Comparison of ENCODE assay signal across 15 cellular contexts in genomic region chr1:230205719-230206198, GRCh38.
DNase-seq lines count a peak whose midpoint lies in the region; ATAC-seq and TF ChIP-seq lines count a peak whose summit lies in the region.
"Had no signal": no experiment of that assay in that cellular context is flagged by ENCODE, and none has a peak within 500 bp of the region (broad histone marks: within the 10 kb centered on the region; RNA-seq: fewer than 3 reads in every experiment).

No MANE protein-coding gene starts in this region.

- TF ChIP-seq CTCF in fibroblast of the aortic adventitia (IDR thresholded peaks at IDR 0.05; ENCODE audit: insufficient read depth, low read length) (no peak), progenitor cell of endocrine pancreas (IDR thresholded peaks at IDR 0.05; ENCODE audit: unreplicated experiment) (no peak)

- H3K9me3 Mint-ChIP-seq in activated T-helper 2 cell treated with anti-CD3 and anti-CD28 coated beads, Interferon-gamma antibody, Interleukin-2, Interleukin-4, amounts not matched to agents 10 μg/mL and 5 μg/mL and 100 μg/mL, durations not matched to agents 14 hours and 24 hours and 36 hours = no peaks in the 10 kb centered on the region
- H3K9me3 Mint-ChIP-seq in progenitor cell of endocrine pancreas (ENCODE audit: low read depth) = no peaks in the 10 kb centered on the region
- H3K9me3 Mint-ChIP-seq: activated CD4-positive, alpha-beta T cell treated with anti-CD3 and anti-CD28 coated beads, Interleukin-2, amount 10 ng/mL, durations not matched to agents 7 days and 5 days; activated T-helper 1 cell treated with anti-CD3 and anti-CD28 coated beads, Interleukin-12 subunit alpha, Interleukin-12 subunit beta, Interleukin-2, Interleukin-4 antibody, amounts not matched to agents 30 ng/mL and 10 ng/mL and 1 ng/mL, durations not matched to agents 14 hours and 24 hours and 36 hours; IgD-negative memory B cell had no signal

- peak overlapping the region; percentile 26 for H3K27ac Mint-ChIP-seq in activated T-helper 2 cell treated with anti-CD3 and anti-CD28 coated beads, Interferon-gamma antibody, Interleukin-2, Interleukin-4, amounts not matched to agents 10 μg/mL and 5 μg/mL and 100 μg/mL, durations not matched to agents 14 hours and 24 hours and 36 hours
- peak overlapping the region; percentile 85 for H3K27ac Mint-ChIP-seq in progenitor cell of endocrine pancreas
- H3K27ac Mint-ChIP-seq: activated CD4-positive, alpha-beta T cell treated with anti-CD3 and anti-CD28 coated beads, Interleukin-2, amount 10 ng/mL, durations not matched to agents 7 days and 5 days; activated T-helper 1 cell treated with anti-CD3 and anti-CD28 coated beads, Interleukin-12 subunit alpha, Interleukin-12 subunit beta, Interleukin-2, Interleukin-4 antibody, amounts not matched to agents 30 ng/mL and 10 ng/mL and 1 ng/mL, durations not matched to agents 14 hours and 24 hours and 36 hours had no signal

- H3K27me3 Mint-ChIP-seq in activated T-helper 2 cell treated with anti-CD3 and anti-CD28 coated beads, Interferon-gamma antibody, Interleukin-2, Interleukin-4, amounts not matched to agents 10 μg/mL and 5 μg/mL and 100 μg/mL, durations not matched to agents 14 hours and 24 hours and 36 hours (ENCODE audit: low read depth) = no peaks in the 10 kb centered on the region
- no peaks in the 10 kb centered on the region for H3K27me3 Mint-ChIP-seq in progenitor cell of endocrine pancreas
- H3K27me3 Mint-ChIP-seq: activated CD4-positive, alpha-beta T cell treated with anti-CD3 and anti-CD28 coated beads, Interleukin-2, amount 10 ng/mL, durations not matched to agents 7 days and 5 days; IgD-negative memory B cell had no signal

- H3K4me1 Mint-ChIP-seq in activated T-helper 2 cell treated with anti-CD3 and anti-CD28 coated beads, Interferon-gamma antibody, Interleukin-2, Interleukin-4, amounts not matched to agents 10 μg/mL and 5 μg/mL and 100 μg/mL, durations not matched to agents 14 hours and 24 hours and 36 hours (ENCODE audit: low read depth) = peaks cover 50% of the 10 kb centered on the region
- peaks cover 46% of the 10 kb centered on the region for H3K4me1 Mint-ChIP-seq in progenitor cell of endocrine pancreas (ENCODE audit: low read depth)

- DNase-seq in CMK (ENCODE audit: low read depth) (peak; percentile 65), fibroblast of the aortic adventitia (ENCODE audit: low read depth) (peak; percentile 83), progenitor cell of endocrine pancreas (ENCODE audit: low spot score, unreplicated experiment) (no peak), NCI-H1436 (lab: John Stamatoyannopoulos, UW) (no peak), activated T-cell treated with anti-CD3 and anti-CD28 coated beads for 4 hours (no peak), NCI-H1105 (lab: John Stamatoyannopoulos, UW) (no peak)
- no peak for DNase-seq in activated T-helper 2 cell treated with anti-CD3 and anti-CD28 coated beads, Interferon-gamma antibody, Interleukin-2, Interleukin-4, amounts not matched to agents 10 μg/mL and 5 μg/mL and 100 μg/mL, durations not matched to agents 14 hours and 24 hours and 36 hours (ENCODE audit: low spot score)
- DNase-seq: activated CD4-positive, alpha-beta T cell treated with anti-CD3 and anti-CD28 coated beads, Interleukin-2, amount 10 ng/mL, durations not matched to agents 7 days and 5 days; esophagus squamous epithelium; midbrain; NCI-H1105 treated with DMSO at 0.1 percent for 48 hours had no signal

- no peak overlapping the region for H3K4me3 Mint-ChIP-seq in activated T-helper 2 cell treated with anti-CD3 and anti-CD28 coated beads, Interferon-gamma antibody, Interleukin-2, Interleukin-4, amounts not matched to agents 10 μg/mL and 5 μg/mL and 100 μg/mL, durations not matched to agents 14 hours and 24 hours and 36 hours (ENCODE audit: low read depth)
- H3K4me3 Mint-ChIP-seq in progenitor cell of endocrine pancreas (ENCODE audit: low read depth) = no peak overlapping the region
- H3K4me3 Mint-ChIP-seq: activated CD4-positive, alpha-beta T cell treated with anti-CD3 and anti-CD28 coated beads, Interleukin-2, amount 10 ng/mL, durations not matched to agents 7 days and 5 days; activated T-helper 1 cell treated with anti-CD3 and anti-CD28 coated beads, Interleukin-12 subunit alpha, Interleukin-12 subunit beta, Interleukin-2, Interleukin-4 antibody, amounts not matched to agents 30 ng/mL and 10 ng/mL and 1 ng/mL, durations not matched to agents 14 hours and 24 hours and 36 hours; IgD-negative memory B cell had no signal

- no peak overlapping the region for H3K4me3 ChIP-seq in fibroblast of the aortic adventitia (ENCODE audit: low read depth, low read length)
- H3K4me3 ChIP-seq: esophagus squamous epithelium, prostate gland had no signal

- intact Hi-C loops in activated T-helper 2 cell treated with anti-CD3 and anti-CD28 coated beads, Interferon-gamma antibody, Interleukin-2, Interleukin-4, amounts not matched to agents 10 μg/mL and 5 μg/mL and 100 μg/mL, durations not matched to agents 14 hours and 24 hours and 36 hours (cut with micrococcal nuclease) = loop anchor here (5.0 kb wide), 1 partner anchor 543 kb away; no protein-coding TSS in a partner anchor

- peaks cover 32% of the 10 kb centered on the region for H3K36me3 Mint-ChIP-seq in activated T-helper 2 cell treated with anti-CD3 and anti-CD28 coated beads, Interferon-gamma antibody, Interleukin-2, Interleukin-4, amounts not matched to agents 10 μg/mL and 5 μg/mL and 100 μg/mL, durations not matched to agents 14 hours and 24 hours and 36 hours (ENCODE audit: low read depth)
- peaks cover 13% of the 10 kb centered on the region for H3K36me3 Mint-ChIP-seq in progenitor cell of endocrine pancreas (ENCODE audit: insufficient read depth)

- ATAC-seq in GM18873 (IDR thresholded peaks at IDR 0.05; ENCODE audit: low FRiP score, unreplicated experiment) = no peak

Comparison
In these comparisons a context has a peak if more than half of its experiments do, and no peak if none do; other contexts are left out.
1. DNase-seq: peak in CMK (single experiment) and fibroblast of the aortic adventitia (single experiment); none in activated T-helper 2 cell treated with anti-CD3 and anti-CD28 coated beads, Interferon-gamma antibody, Interleukin-2, Interleukin-4, amounts not matched to agents 10 μg/mL and 5 μg/mL and 100 μg/mL, durations not matched to agents 14 hours and 24 hours and 36 hours (single experiment), progenitor cell of endocrine pancreas (single experiment), NCI-H1436 (single experiment), activated T-cell treated with anti-CD3 and anti-CD28 coated beads for 4 hours (single experiment) and NCI-H1105 (single experiment).